Comparison of ENCODE assay signal across 1 cellular context in the genomic region with DNA sequence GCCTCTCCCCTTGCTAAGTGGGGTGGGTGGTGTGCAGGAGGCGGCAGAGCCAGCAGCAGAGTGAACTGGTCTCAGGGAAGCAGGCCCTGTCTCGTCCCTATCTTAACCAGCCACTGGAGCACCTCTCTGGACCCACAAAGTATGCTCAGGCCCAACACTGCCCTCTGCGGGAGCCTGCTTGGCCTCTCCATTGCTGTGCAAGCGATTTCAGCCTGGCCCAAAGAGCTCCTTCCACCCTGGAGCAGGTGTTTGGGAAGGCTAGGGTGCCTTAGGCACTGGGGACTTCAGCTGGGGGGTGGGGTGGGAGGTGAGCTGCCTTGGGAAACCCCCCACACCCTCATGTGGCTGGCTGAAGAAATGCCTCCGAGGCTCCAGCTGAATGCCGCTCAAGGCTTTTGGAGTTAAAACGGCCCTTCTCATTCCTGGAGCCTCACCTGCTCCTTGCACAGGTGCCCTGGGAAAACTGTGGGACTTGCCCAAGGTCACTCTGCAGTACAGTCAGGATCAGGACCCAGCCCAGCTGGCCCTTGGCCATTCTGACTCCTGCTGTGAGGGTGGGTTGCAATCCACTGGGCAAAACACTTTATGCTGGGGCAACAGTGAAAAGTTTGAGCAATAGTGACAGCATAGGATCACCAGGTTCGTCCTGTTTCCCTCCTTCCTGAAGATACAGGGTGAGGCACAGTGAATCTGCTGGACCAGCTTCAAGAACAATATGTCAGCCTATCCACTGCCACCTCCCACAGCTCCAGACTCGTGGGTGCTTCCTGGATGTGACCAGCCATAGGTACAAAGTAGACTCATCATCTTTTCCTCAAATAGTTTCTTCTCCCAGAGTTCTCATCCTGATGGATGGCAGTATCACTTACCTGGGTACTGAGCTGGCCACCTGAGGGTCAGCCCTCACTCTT.
TF ChIP-seq lines count a peak whose summit lies in the region.

No MANE protein-coding gene starts in this region.

TF ChIP-seq in WTC11, 78 proteins besides CTCF, POLR2A, EP300 and RAD21 (continued from another document):
- TF ChIP-seq, protein P1, sequence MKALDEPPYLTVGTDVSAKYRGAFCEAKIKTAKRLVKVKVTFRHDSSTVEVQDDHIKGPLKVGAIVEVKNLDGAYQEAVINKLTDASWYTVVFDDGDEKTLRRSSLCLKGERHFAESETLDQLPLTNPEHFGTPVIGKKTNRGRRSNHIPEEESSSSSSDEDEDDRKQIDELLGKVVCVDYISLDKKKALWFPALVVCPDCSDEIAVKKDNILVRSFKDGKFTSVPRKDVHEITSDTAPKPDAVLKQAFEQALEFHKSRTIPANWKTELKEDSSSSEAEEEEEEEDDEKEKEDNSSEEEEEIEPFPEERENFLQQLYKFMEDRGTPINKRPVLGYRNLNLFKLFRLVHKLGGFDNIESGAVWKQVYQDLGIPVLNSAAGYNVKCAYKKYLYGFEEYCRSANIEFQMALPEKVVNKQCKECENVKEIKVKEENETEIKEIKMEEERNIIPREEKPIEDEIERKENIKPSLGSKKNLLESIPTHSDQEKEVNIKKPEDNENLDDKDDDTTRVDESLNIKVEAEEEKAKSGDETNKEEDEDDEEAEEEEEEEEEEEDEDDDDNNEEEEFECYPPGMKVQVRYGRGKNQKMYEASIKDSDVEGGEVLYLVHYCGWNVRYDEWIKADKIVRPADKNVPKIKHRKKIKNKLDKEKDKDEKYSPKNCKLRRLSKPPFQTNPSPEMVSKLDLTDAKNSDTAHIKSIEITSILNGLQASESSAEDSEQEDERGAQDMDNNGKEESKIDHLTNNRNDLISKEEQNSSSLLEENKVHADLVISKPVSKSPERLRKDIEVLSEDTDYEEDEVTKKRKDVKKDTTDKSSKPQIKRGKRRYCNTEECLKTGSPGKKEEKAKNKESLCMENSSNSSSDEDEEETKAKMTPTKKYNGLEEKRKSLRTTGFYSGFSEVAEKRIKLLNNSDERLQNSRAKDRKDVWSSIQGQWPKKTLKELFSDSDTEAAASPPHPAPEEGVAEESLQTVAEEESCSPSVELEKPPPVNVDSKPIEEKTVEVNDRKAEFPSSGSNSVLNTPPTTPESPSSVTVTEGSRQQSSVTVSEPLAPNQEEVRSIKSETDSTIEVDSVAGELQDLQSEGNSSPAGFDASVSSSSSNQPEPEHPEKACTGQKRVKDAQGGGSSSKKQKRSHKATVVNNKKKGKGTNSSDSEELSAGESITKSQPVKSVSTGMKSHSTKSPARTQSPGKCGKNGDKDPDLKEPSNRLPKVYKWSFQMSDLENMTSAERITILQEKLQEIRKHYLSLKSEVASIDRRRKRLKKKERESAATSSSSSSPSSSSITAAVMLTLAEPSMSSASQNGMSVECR (CRISPR knock-in tag; IDR thresholded peaks at IDR 0.05; ENCODE audit: borderline replicate concordance): no peak
- TF ChIP-seq KAT7 (CRISPR knock-in tag; IDR thresholded peaks at IDR 0.05; ENCODE audit: borderline replicate concordance) (no peak), EMX1 (CRISPR knock-in tag; IDR thresholded peaks at IDR 0.05) (no peak), FOXP1 (CRISPR knock-in tag; IDR thresholded peaks at IDR 0.05; ENCODE audit: borderline replicate concordance) (peak; percentile 48; the same call in 1 of the 2 replicates), ELF4 (CRISPR knock-in tag; IDR thresholded peaks at IDR 0.05; ENCODE audit: low read depth) (no peak)
